ENCODE assay signal across 8 cellular contexts in the genomic region with DNA sequence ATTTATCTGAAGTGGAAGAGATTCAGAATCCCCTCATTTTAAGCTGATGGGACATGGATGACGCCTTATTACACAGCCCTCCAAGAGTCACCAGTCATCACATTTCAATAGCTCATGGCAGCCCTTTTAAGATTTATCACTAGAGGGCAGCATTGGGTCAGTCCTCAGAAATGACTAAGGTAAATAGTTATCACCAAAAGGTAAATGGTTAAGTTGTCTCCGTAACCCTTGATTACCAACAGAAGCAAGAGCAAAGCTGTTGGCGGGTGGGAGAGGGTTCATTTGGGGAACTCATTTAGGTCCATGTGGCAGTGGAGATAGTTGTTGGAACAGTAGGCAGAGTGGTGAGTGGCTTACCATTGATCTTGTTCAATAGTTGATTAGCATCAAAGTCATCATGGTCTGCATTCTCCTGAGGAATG. TPM values are rescaled to one million over a fixed set of nuclear protein-coding genes. Genes with fewer than 3 reads are reported as not detected.
DNase-seq lines count a peak whose midpoint lies in the region; ATAC-seq and TF ChIP-seq lines count a peak whose summit lies in the region.

No MANE protein-coding gene starts in this region.

- TF ChIP-seq CTCF in GM10266 (IDR thresholded peaks at IDR 0.05; ENCODE audit: control insufficient read depth, insufficient read depth, low read depth, missing control alignments) (peak; percentile 65), RWPE1 (conservative IDR thresholded peaks at IDR 0.05; ENCODE audit: low read depth) (peak; percentile 92), MCF 10A (IDR thresholded peaks at IDR 0.05; ENCODE audit: unreplicated experiment) (peak; percentile 70), kidney epithelial cell (IDR thresholded peaks at IDR 0.05; ENCODE audit: insufficient read depth, low read length, poor library complexity, severe bottlenecking) (peak; percentile 69)

- H3K27ac Mint-ChIP-seq in MCF 10A (ENCODE audit: low read depth, unreplicated experiment), result no peak overlapping the region
- H3K27ac Mint-ChIP-seq in stimulated activated memory B cell treated with anti-CD40 and anti-IgM and Interleukin-4, amounts not matched to agents 10 μg/mL and 1 μg/mL and 100 μg/mL, for 72 hours, result no peak overlapping the region

- CTCF ChIA-PET in RWPE1 (lab: Yijun Ruan, JAX) (interaction anchor here (0.5 to 3.3 kb wide), 17 partner anchors 9 to 1504 kb away, joined by 3 to 63 read pairs (median 4); no protein-coding TSS in a partner anchor), MCF 10A (lab: Yijun Ruan, JAX) (interaction anchor here (0.6 to 8.4 kb wide), 61 partner anchors 9 to 1378 kb away, joined by 3 to 355 read pairs (median 5); partner anchors contain the start of genes C9, DAB2 and FYB1)

- no peaks in the 10 kb centered on the region for H3K4me1 Mint-ChIP-seq in MCF 10A (ENCODE audit: insufficient read depth, unreplicated experiment)
- no peaks in the 10 kb centered on the region for H3K4me1 Mint-ChIP-seq in stimulated activated memory B cell treated with anti-CD40 and anti-IgM and Interleukin-4, amounts not matched to agents 10 μg/mL and 1 μg/mL and 100 μg/mL, for 72 hours

- POLR2A ChIA-PET in RWPE1 (lab: Yijun Ruan, JAX; ENCODE audit: low non-redundant PET) (no interaction called here), MCF 10A (lab: Yijun Ruan, JAX) (interaction anchor here (0.5 to 2.6 kb wide), 6 partner anchors 24 to 197 kb away, joined by 3 to 25 read pairs (median 3); no protein-coding TSS in a partner anchor)

- intact Hi-C loops in MCF 10A (cut with micrococcal nuclease), result loop anchor here (1.0 to 10.0 kb wide), 6 partner anchors 48 to 228 kb away; partner anchors contain the start of genes DAB2 and FYB1

- no peaks in the 10 kb centered on the region for H3K27me3 ChIP-seq in kidney epithelial cell (ENCODE audit: control insufficient read depth, insufficient read depth, low read length)

- peak; percentile 46 for DNase-seq in GM10266 (ENCODE audit: extremely low spot score)
- peak; percentile 59 for DNase-seq in LHCN-M2 (ENCODE audit: low read depth)
- DNase-seq in RWPE1 (ENCODE audit: low spot score), result peak; percentile 75
- DNase-seq in MCF 10A (ENCODE audit: unreplicated experiment), result peak; percentile 76
- DNase-seq in kidney epithelial cell (ENCODE audit: low read depth), result no peak
- DNase-seq in effector CD8-positive, alpha-beta T cell (lab: John Stamatoyannopoulos, UW), result no peak

- no peaks in the 10 kb centered on the region for H3K27me3 Mint-ChIP-seq in MCF 10A (ENCODE audit: insufficient read depth, unreplicated experiment)
- no peaks in the 10 kb centered on the region for H3K27me3 Mint-ChIP-seq in stimulated activated memory B cell treated with anti-CD40 and anti-IgM and Interleukin-4, amounts not matched to agents 10 μg/mL and 1 μg/mL and 100 μg/mL, for 72 hours

- no peak overlapping the region for H3K27ac ChIP-seq in RWPE1

- no peaks in the 10 kb centered on the region for H3K36me3 Mint-ChIP-seq in MCF 10A (ENCODE audit: insufficient read depth, unreplicated experiment)
- no peaks in the 10 kb centered on the region for H3K36me3 Mint-ChIP-seq in stimulated activated memory B cell treated with anti-CD40 and anti-IgM and Interleukin-4, amounts not matched to agents 10 μg/mL and 1 μg/mL and 100 μg/mL, for 72 hours

- ATAC-seq in GM21723 (IDR thresholded peaks at IDR 0.05; ENCODE audit: unreplicated experiment), result peak; percentile 88
- peak; percentile 57 for ATAC-seq in stimulated activated memory B cell treated with anti-CD40 and anti-IgM and Interleukin-4, amounts not matched to agents 10 μg/mL and 1 μg/mL and 100 μg/mL, for 72 hours

- BruUV-seq in MCF 10A (replicated peaks; lab: Mats Ljungman, UMichigan), result no TSS peak

- no peaks in the 10 kb centered on the region for H3K36me3 ChIP-seq in kidney epithelial cell (ENCODE audit: control insufficient read depth, insufficient read depth, low read length)

- no peak overlapping the region for H3K4me3 ChIP-seq in kidney epithelial cell (ENCODE audit: low read depth, low read length)

- no peaks in the 10 kb centered on the region for H3K9me3 Mint-ChIP-seq in MCF 10A (ENCODE audit: unreplicated experiment)
- H3K9me3 Mint-ChIP-seq in stimulated activated memory B cell treated with anti-CD40 and anti-IgM and Interleukin-4, amounts not matched to agents 10 μg/mL and 1 μg/mL and 100 μg/mL, for 72 hours, result no peaks in the 10 kb centered on the region

- no peak overlapping the region for H3K4me3 Mint-ChIP-seq in MCF 10A (ENCODE audit: unreplicated experiment)
- no peak overlapping the region for H3K4me3 Mint-ChIP-seq in stimulated activated memory B cell treated with anti-CD40 and anti-IgM and Interleukin-4, amounts not matched to agents 10 μg/mL and 1 μg/mL and 100 μg/mL, for 72 hours

RNA-seq across cellular contexts. Expression of gene C9, which starts 12.0 kb away (rescaled TPM):
- total RNA-seq in LHCN-M2 (2014; rRNA removed) (not detected in 2 replicates), MCF 10A (2022) (not detected in 2 replicates), kidney epithelial cell (not detected in 2 replicates)
- 0.02 TPM for polyA plus RNA-seq in LHCN-M2 (2012)

RNA-seq across cellular contexts. Expression of gene DAB2, which starts 48.5 kb away (rescaled TPM):
- 25.0 and 39.7 TPM in 2 replicates for total RNA-seq in LHCN-M2 (2014; rRNA removed)
- 92.8 TPM for polyA plus RNA-seq in LHCN-M2 (2012)
- 0.68 and 2.1 TPM in 2 replicates for total RNA-seq in MCF 10A (2022)
- total RNA-seq in kidney epithelial cell, result 12.6 and 14.6 TPM in 2 replicates

Comparison
In these comparisons a context has a peak if more than half of its experiments do, and no peak if none do; other contexts are left out.
1. DNase-seq: peak in GM10266 (single experiment), LHCN-M2 (single experiment), RWPE1 (single experiment) and MCF 10A (single experiment); none in kidney epithelial cell (single experiment) and effector CD8-positive, alpha-beta T cell (single experiment).
2. Peak in every context shown above with its lines, with median percentiles within 50 percentile points of each other: CTCF ChIP-seq.